Comparison of ENCODE assay signal across 1 cellular context in the genomic region with DNA sequence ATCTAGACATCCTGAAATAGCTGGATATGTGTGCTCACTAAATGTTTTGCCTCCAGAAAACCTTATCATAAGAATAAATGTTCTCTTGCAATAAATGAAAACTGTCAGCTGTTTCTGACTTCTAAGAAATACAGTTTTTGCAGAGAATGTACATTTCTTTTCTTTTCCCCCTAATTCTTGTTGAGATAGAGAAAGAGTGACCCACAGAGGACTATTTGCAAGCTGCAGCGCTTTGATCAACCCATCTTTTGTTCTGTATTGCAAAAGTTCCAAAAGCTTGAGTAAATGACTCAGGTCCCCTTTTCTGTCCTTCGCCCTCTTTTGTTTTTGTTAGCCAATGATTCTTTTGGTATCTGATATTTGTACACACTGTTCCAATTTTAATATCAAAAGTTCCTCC.
TF ChIP-seq lines count a peak whose summit lies in the region.

No MANE protein-coding gene starts in this region.

TF ChIP-seq in GM23338, 12 proteins besides CTCF, POLR2A, EP300 and RAD21 (continued from another document):
- TF ChIP-seq EZH2phosphoT487 (IDR thresholded peaks at IDR 0.05; ENCODE audit: unreplicated experiment) (no peak), STAT1 (IDR thresholded peaks at IDR 0.05; ENCODE audit: unreplicated experiment) (no peak), ZNF114 (CRISPR knock-in tag; IDR thresholded peaks at IDR 0.05) (no peak)
- TF ChIP-seq, protein P1, sequence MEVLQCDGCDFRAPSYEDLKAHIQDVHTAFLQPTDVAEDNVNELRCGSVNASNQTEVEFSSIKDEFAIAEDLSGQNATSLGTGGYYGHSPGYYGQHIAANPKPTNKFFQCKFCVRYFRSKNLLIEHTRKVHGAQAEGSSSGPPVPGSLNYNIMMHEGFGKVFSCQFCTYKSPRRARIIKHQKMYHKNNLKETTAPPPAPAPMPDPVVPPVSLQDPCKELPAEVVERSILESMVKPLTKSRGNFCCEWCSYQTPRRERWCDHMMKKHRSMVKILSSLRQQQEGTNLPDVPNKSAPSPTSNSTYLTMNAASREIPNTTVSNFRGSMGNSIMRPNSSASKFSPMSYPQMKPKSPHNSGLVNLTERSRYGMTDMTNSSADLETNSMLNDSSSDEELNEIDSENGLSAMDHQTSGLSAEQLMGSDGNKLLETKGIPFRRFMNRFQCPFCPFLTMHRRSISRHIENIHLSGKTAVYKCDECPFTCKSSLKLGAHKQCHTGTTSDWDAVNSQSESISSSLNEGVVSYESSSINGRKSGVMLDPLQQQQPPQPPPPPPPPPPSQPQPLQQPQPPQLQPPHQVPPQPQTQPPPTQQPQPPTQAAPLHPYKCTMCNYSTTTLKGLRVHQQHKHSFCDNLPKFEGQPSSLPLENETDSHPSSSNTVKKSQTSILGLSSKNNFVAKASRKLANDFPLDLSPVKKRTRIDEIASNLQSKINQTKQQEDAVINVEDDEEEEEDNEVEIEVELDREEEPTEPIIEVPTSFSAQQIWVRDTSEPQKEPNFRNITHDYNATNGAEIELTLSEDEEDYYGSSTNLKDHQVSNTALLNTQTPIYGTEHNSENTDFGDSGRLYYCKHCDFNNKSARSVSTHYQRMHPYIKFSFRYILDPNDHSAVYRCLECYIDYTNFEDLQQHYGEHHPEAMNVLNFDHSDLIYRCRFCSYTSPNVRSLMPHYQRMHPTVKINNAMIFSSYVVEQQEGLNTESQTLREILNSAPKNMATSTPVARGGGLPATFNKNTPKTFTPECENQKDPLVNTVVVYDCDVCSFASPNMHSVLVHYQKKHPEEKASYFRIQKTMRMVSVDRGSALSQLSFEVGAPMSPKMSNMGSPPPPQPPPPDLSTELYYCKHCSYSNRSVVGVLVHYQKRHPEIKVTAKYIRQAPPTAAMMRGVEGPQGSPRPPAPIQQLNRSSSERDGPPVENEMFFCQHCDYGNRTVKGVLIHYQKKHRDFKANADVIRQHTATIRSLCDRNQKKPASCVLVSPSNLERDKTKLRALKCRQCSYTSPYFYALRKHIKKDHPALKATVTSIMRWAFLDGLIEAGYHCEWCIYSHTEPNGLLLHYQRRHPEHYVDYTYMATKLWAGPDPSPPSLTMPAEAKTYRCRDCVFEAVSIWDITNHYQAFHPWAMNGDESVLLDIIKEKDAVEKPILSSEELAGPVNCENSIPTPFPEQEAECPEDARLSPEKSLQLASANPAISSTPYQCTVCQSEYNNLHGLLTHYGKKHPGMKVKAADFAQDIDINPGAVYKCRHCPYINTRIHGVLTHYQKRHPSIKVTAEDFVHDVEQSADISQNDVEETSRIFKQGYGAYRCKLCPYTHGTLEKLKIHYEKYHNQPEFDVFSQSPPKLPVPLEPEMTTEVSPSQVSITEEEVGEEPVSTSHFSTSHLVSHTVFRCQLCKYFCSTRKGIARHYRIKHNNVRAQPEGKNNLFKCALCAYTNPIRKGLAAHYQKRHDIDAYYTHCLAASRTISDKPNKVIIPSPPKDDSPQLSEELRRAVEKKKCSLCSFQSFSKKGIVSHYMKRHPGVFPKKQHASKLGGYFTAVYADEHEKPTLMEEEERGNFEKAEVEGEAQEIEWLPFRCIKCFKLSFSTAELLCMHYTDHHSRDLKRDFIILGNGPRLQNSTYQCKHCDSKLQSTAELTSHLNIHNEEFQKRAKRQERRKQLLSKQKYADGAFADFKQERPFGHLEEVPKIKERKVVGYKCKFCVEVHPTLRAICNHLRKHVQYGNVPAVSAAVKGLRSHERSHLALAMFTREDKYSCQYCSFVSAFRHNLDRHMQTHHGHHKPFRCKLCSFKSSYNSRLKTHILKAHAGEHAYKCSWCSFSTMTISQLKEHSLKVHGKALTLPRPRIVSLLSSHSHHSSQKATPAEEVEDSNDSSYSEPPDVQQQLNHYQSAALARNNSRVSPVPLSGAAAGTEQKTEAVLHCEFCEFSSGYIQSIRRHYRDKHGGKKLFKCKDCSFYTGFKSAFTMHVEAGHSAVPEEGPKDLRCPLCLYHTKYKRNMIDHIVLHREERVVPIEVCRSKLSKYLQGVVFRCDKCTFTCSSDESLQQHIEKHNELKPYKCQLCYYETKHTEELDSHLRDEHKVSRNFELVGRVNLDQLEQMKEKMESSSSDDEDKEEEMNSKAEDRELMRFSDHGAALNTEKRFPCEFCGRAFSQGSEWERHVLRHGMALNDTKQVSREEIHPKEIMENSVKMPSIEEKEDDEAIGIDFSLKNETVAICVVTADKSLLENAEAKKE (CRISPR knock-in tag; IDR thresholded peaks at IDR 0.05), result no peak
